8 cellular contexts compared by ENCODE assay signal in genomic region chr15:25438601-25439455, GRCh38. TPM values are rescaled to one million over a fixed set of nuclear protein-coding genes. Genes with fewer than 3 reads are reported as not detected.
DNase-seq lines count a peak whose midpoint lies in the region; ATAC-seq and TF ChIP-seq lines count a peak whose summit lies in the region.

Gene UBE3A (minus strand): TSS chr15:25439024. CDS start chr15:25409107, 29,917 bp downstream.

- WGBS in esophagus squamous epithelium, 2 donors, result 0% methylated on average over 1 of the region's 99 CpGs; no CpG with 5 or more reads in 1 of the 2 donors

- H3K79me2 ChIP-seq in DND-41 (ENCODE audit: insufficient read depth, low read length), result peaks cover 56% of the 10 kb centered on the region

- H3K4me2 ChIP-seq in DND-41 (ENCODE audit: insufficient read depth, low read length), result peak within 1 kb of the TSS; percentile 85

- H3K4me3 ChIP-seq in DND-41 (ENCODE audit: low read depth in 1 of 2, low read length in 2 of 2) (peak within 1 kb of the TSS; percentile 84 to 96), Peyer's patch (peak within 1 kb of the TSS; percentile 61 to 98 (median 92)), esophagus squamous epithelium (peak within 1 kb of the TSS; percentile 64 to 100 (median 88))

- peak; percentile 21 for TF ChIP-seq CTCF in DND-41 (IDR thresholded peaks at IDR 0.05; ENCODE audit: borderline replicate concordance, extremely low read depth, low read length, poor library complexity, severe bottlenecking)
- TF ChIP-seq CTCF in Peyer's patch (IDR thresholded peaks at IDR 0.05), result peak in 1 of 6 experiments; percentile 12
- TF ChIP-seq CTCF in esophagus squamous epithelium (IDR thresholded peaks at IDR 0.05), result peak in 2 of 6 experiments; percentile 3 to 18

- TF ChIP-seq POLR2A in Peyer's patch (IDR thresholded peaks at IDR 0.05) (peak; percentile 56 to 63), esophagus squamous epithelium (IDR thresholded peaks at IDR 0.05) (peak in 3 of 4 donors; percentile 32 to 80 (median 66))

- H3K4me1 ChIP-seq in DND-41 (ENCODE audit: insufficient read depth, low read length), result peaks cover 46% of the 10 kb centered on the region
- H3K4me1 ChIP-seq in Peyer's patch, result peaks cover 0 to 15% (median 5%) of the 10 kb centered on the region in 4 donors
- peaks cover 0 to 50% (median 22%) of the 10 kb centered on the region in 3 donors for H3K4me1 ChIP-seq in esophagus squamous epithelium

- ATAC-seq in DND-41 (ENCODE audit: insufficient read depth, low read depth) (peak; percentile 90), GM21737 (IDR thresholded peaks at IDR 0.05; ENCODE audit: unreplicated experiment) (peak; percentile 88)

- H3K36me3 ChIP-seq in DND-41 (ENCODE audit: insufficient read depth, low read length), result peaks cover 11% of the 10 kb centered on the region
- H3K36me3 ChIP-seq in Peyer's patch, result peaks cover 0 to 4% (median 0%) of the 10 kb centered on the region in 3 donors
- H3K36me3 ChIP-seq in esophagus squamous epithelium, result no peaks in the 10 kb centered on the region

- H3K9me3 ChIP-seq in DND-41 (ENCODE audit: insufficient read depth, low read length, severe bottlenecking) (no peaks in the 10 kb centered on the region), Peyer's patch (no peaks in the 10 kb centered on the region), esophagus squamous epithelium (no peaks in the 10 kb centered on the region)

- H4K20me1 ChIP-seq in DND-41 (ENCODE audit: insufficient read depth, low read length), result peaks cover 42% of the 10 kb centered on the region

- H3K9ac ChIP-seq in DND-41 (ENCODE audit: low read depth, low read length), result peak within 1 kb of the TSS; percentile 92

- intact Hi-C loops in esophagus squamous epithelium (cut with DNase I), result no loop called here

- H3K27me3 ChIP-seq in DND-41 (ENCODE audit: insufficient read depth, low read length, poor library complexity), result no peaks in the 10 kb centered on the region
- no peaks in the 10 kb centered on the region for H3K27me3 ChIP-seq in Peyer's patch
- no peaks in the 10 kb centered on the region for H3K27me3 ChIP-seq in esophagus squamous epithelium

- H3K27ac ChIP-seq in DND-41 (ENCODE audit: low read length), result peak within 1 kb of the TSS; percentile 98
- peak within 1 kb of the TSS; percentile 94 to 98 (median 95) for H3K27ac ChIP-seq in Peyer's patch
- H3K27ac ChIP-seq in esophagus squamous epithelium, result peak within 1 kb of the TSS; percentile 91 to 100 (median 98)

- peak within 1 kb of the TSS; percentile 88 for H2AFZ ChIP-seq in DND-41 (ENCODE audit: low read depth, low read length)

- peak; percentile 87 for DNase-seq in DND-41
- DNase-seq in KG1 (lab: John Stamatoyannopoulos, UW), result peak; percentile 87
- peak; percentile 87 to 95 (median 93) for DNase-seq in Peyer's patch
- peak; percentile 82 for DNase-seq in activated T-helper 1 cell treated with Interleukin-2 at 50 U/mL for 16 hours (ENCODE audit: low read depth)
- peak; percentile 53 for DNase-seq in esophagus squamous epithelium (lab: John Stamatoyannopoulos, UW)
- DNase-seq in myocyte (ENCODE audit: low read depth), result peak; percentile 95
- DNase-seq in stimulated activated CD8-positive, alpha-beta memory T cell treated with anti-CD3 and anti-CD28 coated beads, Interleukin-7, amount 100 ng/mL, for 4 hours (ENCODE audit: low read depth in 2 of 2), result peak; percentile 55 to 85

RNA-seq across cellular contexts. Expression of gene UBE3A, which starts in this region (rescaled TPM):
- total RNA-seq in Peyer's patch, result 100 to 1,000 TPM in 2 of 4 donors, 10 to 100 TPM in 2; 52.9 to 106 (median 95.2) TPM
- 10 to 100 TPM; 36.7 to 84.7 (median 47.0) TPM for total RNA-seq in esophagus squamous epithelium
- 103 and 106 TPM in 2 replicates for total RNA-seq in myocyte
- 31.1 TPM for polyA plus RNA-seq in myocyte (2012)

Comparison
In these comparisons a context has a peak if more than half of its experiments do, and no peak if none do; other contexts are left out.
1. Peak in every context shown above with its lines: DNase-seq, ATAC-seq, H3K4me3 ChIP-seq and H3K27ac ChIP-seq.